Comparison of ENCODE assay signal across 15 cellular contexts in genomic region chr9:79809931-79810330, GRCh38.
DNase-seq lines count a peak whose midpoint lies in the region; ATAC-seq, FAIRE-seq and TF ChIP-seq lines count a peak whose summit lies in the region.
"Had no signal": no experiment of that assay in that cellular context is flagged by ENCODE, and none has a peak within 500 bp of the region (broad histone marks: within the 10 kb centered on the region; RNA-seq: fewer than 3 reads in every experiment).

No MANE protein-coding gene starts in this region.

- no peaks in the 10 kb centered on the region for H3K9me3 ChIP-seq in CD4-positive, alpha-beta memory T cell (ENCODE audit: control insufficient read depth in 1 of 2, low read length in 2 of 2)

- CTCF ChIA-PET in RWPE1 (lab: Yijun Ruan, JAX): interaction anchor here (0.6 to 0.8 kb wide), 2 partner anchors 13 to 38 kb away, joined by 3 read pairs; no protein-coding TSS in a partner anchor
- CTCF ChIA-PET in CD4-positive, alpha-beta memory T cell (lab: Charles Lee; ENCODE audit: partially characterized antibody): interaction anchor here (1.0 kb wide), 1 partner anchor 15 kb away, joined by 3 read pairs; no protein-coding TSS in a partner anchor

- no peak overlapping the region for H3K27ac Mint-ChIP-seq in CD4-positive, alpha-beta memory T cell
- H3K27ac Mint-ChIP-seq: activated naive CD4-positive, alpha-beta T cell treated with anti-CD3 and anti-CD28 coated beads for 36 hours; type B pancreatic cell had no signal

- H3K4me3 Mint-ChIP-seq in CD4-positive, alpha-beta memory T cell: no peak overlapping the region
- H3K4me3 Mint-ChIP-seq: activated naive CD4-positive, alpha-beta T cell treated with anti-CD3 and anti-CD28 coated beads for 36 hours; type B pancreatic cell had no signal

- H3K4me3 ChIP-seq in fibroblast of the aortic adventitia (ENCODE audit: low read depth, low read length): no peak overlapping the region
- H3K4me3 ChIP-seq in CD4-positive, alpha-beta memory T cell (ENCODE audit: low read length in 2 of 2): no peak overlapping the region

- no peaks in the 10 kb centered on the region for H3K36me3 ChIP-seq in CD4-positive, alpha-beta memory T cell (ENCODE audit: insufficient read depth, low read length)

- peaks cover 21% of the 10 kb centered on the region for H3K4me1 ChIP-seq in CD4-positive, alpha-beta memory T cell (ENCODE audit: insufficient read depth, low read length)

- H3K27me3 ChIP-seq in CD4-positive, alpha-beta memory T cell (ENCODE audit: insufficient read depth, low read length): no peaks in the 10 kb centered on the region

- H3K27me3 Mint-ChIP-seq in CD4-positive, alpha-beta memory T cell: peaks cover 1 to 2% of the 10 kb centered on the region in 2 donors

- ATAC-seq in HG02938 (IDR thresholded peaks at IDR 0.05; ENCODE audit: unreplicated experiment): no peak
- ATAC-seq in HG02870 (IDR thresholded peaks at IDR 0.05; ENCODE audit: unreplicated experiment): no peak
- ATAC-seq: left ventricle myocardium superior had no signal

- no peaks in the 10 kb centered on the region for H3K9me3 Mint-ChIP-seq in CD4-positive, alpha-beta memory T cell
- H3K9me3 Mint-ChIP-seq: activated naive CD4-positive, alpha-beta T cell treated with anti-CD3 and anti-CD28 coated beads for 36 hours; type B pancreatic cell had no signal

- DNase-seq in GM19239 (ENCODE audit: insufficient read length, low spot score) (no peak), RWPE1 (ENCODE audit: low spot score) (peak; percentile 65), fibroblast of the aortic adventitia (ENCODE audit: low read depth) (peak; percentile 90), smooth muscle cell of the brain vasculature (ENCODE audit: low read depth, low spot score) (peak; percentile 35)
- DNase-seq in CD4-positive, alpha-beta memory T cell: no peak
- DNase-seq: activated naive CD4-positive, alpha-beta T cell treated with anti-CD3 and anti-CD28 coated beads for 36 hours; effector CD4-positive, alpha-beta T cell; H7; left ventricle myocardium superior; NCI-H1092 treated with DMSO at 0.1 percent for 48 hours; NCI-H774; posterior cingulate gyrus had no signal

- peak; percentile 4 for FAIRE-seq in GM19239 (lab: Jason Lieb, UNC)

- H3K36me3 Mint-ChIP-seq in CD4-positive, alpha-beta memory T cell: no peaks in the 10 kb centered on the region
- H3K36me3 Mint-ChIP-seq: type B pancreatic cell had no signal

- intact Hi-C loops in CD4-positive, alpha-beta memory T cell (cut with micrococcal nuclease): no loop called here

- TF ChIP-seq CTCF in RWPE1 (conservative IDR thresholded peaks at IDR 0.05; ENCODE audit: low read depth) (no peak), fibroblast of the aortic adventitia (IDR thresholded peaks at IDR 0.05; ENCODE audit: insufficient read depth, low read length) (no peak)

- POLR2A ChIA-PET in RWPE1 (lab: Yijun Ruan, JAX; ENCODE audit: low non-redundant PET): interaction anchor here (0.5 kb wide), 1 partner anchor 577 kb away, joined by 4 read pairs; no protein-coding TSS in a partner anchor
- POLR2A ChIA-PET in CD4-positive, alpha-beta memory T cell (lab: Charles Lee; ENCODE audit: partially characterized antibody): interaction anchor here (0.6 kb wide), 1 partner anchor 1517 kb away, joined by 3 read pairs; no protein-coding TSS in a partner anchor

- no peak overlapping the region for H3K27ac ChIP-seq in RWPE1
- H3K27ac ChIP-seq in CD4-positive, alpha-beta memory T cell (ENCODE audit: low read depth, low read length): no peak overlapping the region

- H3K4me1 Mint-ChIP-seq in CD4-positive, alpha-beta memory T cell: peaks cover 12 to 19% (median 16%) of the 10 kb centered on the region in 4 donors

Comparison
In these comparisons a context has a peak if more than half of its experiments do, and no peak if none do; other contexts are left out.
1. DNase-seq: peak in RWPE1 (single experiment), fibroblast of the aortic adventitia (single experiment) and smooth muscle cell of the brain vasculature (single experiment); none in GM19239 (single experiment) and CD4-positive, alpha-beta memory T cell (0 of 5).